Comparison of ENCODE assay signal across 1 cellular context in the genomic region with DNA sequence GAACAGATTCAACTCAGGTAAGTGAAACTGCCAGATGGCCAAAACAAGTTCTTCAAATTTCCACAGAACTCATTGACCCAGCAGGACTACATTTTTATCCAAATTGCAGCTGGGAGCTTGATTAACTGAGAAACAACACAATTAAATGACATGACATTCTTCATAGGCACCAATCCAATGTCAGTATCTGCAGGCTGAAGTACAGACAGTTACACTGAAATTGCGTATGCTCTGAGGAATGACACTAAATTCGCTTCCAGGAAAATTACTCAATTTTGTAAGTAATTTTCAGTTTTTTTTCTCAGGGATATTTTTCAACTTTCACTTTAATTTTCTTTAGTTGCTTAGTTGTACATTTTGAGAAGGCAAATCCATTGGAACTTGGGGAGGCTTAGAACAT.
TF ChIP-seq lines count a peak whose summit lies in the region.

No MANE protein-coding gene starts in this region.

TF ChIP-seq in GM12878, 131 proteins besides CTCF, POLR2A, EP300 and RAD21:
- TF ChIP-seq KDM1A (IDR thresholded peaks at IDR 0.05; ENCODE audit: borderline replicate concordance), result no peak
